Comparison of ENCODE assay signal across 1 cellular context in genomic region chr7:50807026-50807730, GRCh38.
TF ChIP-seq lines count a peak whose summit lies in the region.

No MANE protein-coding gene starts in this region.

TF ChIP-seq in HepG2, 621 proteins besides CTCF, POLR2A, EP300 and RAD21 (continued from another document):
- TF ChIP-seq, protein P1, sequence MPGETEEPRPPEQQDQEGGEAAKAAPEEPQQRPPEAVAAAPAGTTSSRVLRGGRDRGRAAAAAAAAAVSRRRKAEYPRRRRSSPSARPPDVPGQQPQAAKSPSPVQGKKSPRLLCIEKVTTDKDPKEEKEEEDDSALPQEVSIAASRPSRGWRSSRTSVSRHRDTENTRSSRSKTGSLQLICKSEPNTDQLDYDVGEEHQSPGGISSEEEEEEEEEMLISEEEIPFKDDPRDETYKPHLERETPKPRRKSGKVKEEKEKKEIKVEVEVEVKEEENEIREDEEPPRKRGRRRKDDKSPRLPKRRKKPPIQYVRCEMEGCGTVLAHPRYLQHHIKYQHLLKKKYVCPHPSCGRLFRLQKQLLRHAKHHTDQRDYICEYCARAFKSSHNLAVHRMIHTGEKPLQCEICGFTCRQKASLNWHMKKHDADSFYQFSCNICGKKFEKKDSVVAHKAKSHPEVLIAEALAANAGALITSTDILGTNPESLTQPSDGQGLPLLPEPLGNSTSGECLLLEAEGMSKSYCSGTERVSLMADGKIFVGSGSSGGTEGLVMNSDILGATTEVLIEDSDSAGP (CRISPR knock-in tag; IDR thresholded peaks at IDR 0.05; ENCODE audit: borderline replicate concordance) = no peak
- no peak for TF ChIP-seq FIP1L1 (IDR thresholded peaks at IDR 0.05; ENCODE audit: borderline replicate concordance, insufficient read depth, low read depth, low read length)
- TF ChIP-seq PRMT3 (CRISPR knock-in tag; IDR thresholded peaks at IDR 0.05; ENCODE audit: borderline replicate concordance, low read depth) = no peak
- TF ChIP-seq NFYB (CRISPR knock-in tag; IDR thresholded peaks at IDR 0.05) = no peak
- TF ChIP-seq, protein P2, sequence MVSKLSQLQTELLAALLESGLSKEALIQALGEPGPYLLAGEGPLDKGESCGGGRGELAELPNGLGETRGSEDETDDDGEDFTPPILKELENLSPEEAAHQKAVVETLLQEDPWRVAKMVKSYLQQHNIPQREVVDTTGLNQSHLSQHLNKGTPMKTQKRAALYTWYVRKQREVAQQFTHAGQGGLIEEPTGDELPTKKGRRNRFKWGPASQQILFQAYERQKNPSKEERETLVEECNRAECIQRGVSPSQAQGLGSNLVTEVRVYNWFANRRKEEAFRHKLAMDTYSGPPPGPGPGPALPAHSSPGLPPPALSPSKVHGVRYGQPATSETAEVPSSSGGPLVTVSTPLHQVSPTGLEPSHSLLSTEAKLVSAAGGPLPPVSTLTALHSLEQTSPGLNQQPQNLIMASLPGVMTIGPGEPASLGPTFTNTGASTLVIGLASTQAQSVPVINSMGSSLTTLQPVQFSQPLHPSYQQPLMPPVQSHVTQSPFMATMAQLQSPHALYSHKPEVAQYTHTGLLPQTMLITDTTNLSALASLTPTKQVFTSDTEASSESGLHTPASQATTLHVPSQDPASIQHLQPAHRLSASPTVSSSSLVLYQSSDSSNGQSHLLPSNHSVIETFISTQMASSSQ (IDR thresholded peaks at IDR 0.05; ENCODE audit: low read depth) = no peak
- TF ChIP-seq, protein P2 (CRISPR knock-in tag; IDR thresholded peaks at IDR 0.05; ENCODE audit: borderline replicate concordance) = no peak
- no peak for TF ChIP-seq HNRNPUL1 (IDR thresholded peaks at IDR 0.05; ENCODE audit: low read depth, low read length)
- TF ChIP-seq ZNF879 (CRISPR knock-in tag; IDR thresholded peaks at IDR 0.05) = no peak
- no peak for TF ChIP-seq MED8 (CRISPR knock-in tag; IDR thresholded peaks at IDR 0.05; ENCODE audit: insufficient replicate concordance)
- TF ChIP-seq, protein P3, sequence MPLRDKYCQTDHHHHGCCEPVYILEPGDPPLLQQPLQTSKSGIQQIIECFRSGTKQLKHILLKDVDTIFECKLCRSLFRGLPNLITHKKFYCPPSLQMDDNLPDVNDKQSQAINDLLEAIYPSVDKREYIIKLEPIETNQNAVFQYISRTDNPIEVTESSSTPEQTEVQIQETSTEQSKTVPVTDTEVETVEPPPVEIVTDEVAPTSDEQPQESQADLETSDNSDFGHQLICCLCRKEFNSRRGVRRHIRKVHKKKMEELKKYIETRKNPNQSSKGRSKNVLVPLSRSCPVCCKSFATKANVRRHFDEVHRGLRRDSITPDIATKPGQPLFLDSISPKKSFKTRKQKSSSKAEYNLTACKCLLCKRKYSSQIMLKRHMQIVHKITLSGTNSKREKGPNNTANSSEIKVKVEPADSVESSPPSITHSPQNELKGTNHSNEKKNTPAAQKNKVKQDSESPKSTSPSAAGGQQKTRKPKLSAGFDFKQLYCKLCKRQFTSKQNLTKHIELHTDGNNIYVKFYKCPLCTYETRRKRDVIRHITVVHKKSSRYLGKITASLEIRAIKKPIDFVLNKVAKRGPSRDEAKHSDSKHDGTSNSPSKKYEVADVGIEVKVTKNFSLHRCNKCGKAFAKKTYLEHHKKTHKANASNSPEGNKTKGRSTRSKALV (CRISPR knock-in tag; IDR thresholded peaks at IDR 0.05) = no peak
- no peak for TF ChIP-seq GTF2F1 (IDR thresholded peaks at IDR 0.05; ENCODE audit: low read length)
- no peak for TF ChIP-seq RBM39 (IDR thresholded peaks at IDR 0.05; ENCODE audit: low read depth, low read length, poor library complexity, severe bottlenecking)
- no peak for TF ChIP-seq ZNF333 (CRISPR knock-in tag; IDR thresholded peaks at IDR 0.05; ENCODE audit: borderline replicate concordance)
- no peak for TF ChIP-seq MTERF4 (CRISPR knock-in tag; IDR thresholded peaks at IDR 0.05)
- no peak for TF ChIP-seq YEATS2 (CRISPR knock-in tag; IDR thresholded peaks at IDR 0.05; ENCODE audit: borderline replicate concordance)
- no peak for TF ChIP-seq KMT2A (CRISPR knock-in tag; IDR thresholded peaks at IDR 0.05)
- TF ChIP-seq, protein P4, sequence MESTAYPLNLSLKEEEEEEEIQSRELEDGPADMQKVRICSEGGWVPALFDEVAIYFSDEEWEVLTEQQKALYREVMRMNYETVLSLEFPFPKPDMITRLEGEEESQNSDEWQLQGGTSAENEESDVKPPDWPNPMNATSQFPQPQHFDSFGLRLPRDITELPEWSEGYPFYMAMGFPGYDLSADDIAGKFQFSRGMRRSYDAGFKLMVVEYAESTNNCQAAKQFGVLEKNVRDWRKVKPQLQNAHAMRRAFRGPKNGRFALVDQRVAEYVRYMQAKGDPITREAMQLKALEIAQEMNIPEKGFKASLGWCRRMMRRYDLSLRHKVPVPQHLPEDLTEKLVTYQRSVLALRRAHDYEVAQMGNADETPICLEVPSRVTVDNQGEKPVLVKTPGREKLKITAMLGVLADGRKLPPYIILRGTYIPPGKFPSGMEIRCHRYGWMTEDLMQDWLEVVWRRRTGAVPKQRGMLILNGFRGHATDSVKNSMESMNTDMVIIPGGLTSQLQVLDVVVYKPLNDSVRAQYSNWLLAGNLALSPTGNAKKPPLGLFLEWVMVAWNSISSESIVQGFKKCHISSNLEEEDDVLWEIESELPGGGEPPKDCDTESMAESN (CRISPR knock-in tag; conservative IDR thresholded peaks at IDR 0.05) = no peak
- no peak for TF ChIP-seq PAWR (CRISPR knock-in tag; IDR thresholded peaks at IDR 0.05; ENCODE audit: borderline replicate concordance)
- no peak for TF ChIP-seq PLRG1 (conservative IDR thresholded peaks at IDR 0.05)
